Comparison of ENCODE assay signal across 16 cellular contexts in genomic region chr22:47400701-47401591, GRCh38.
A peak's percentile ranks its signal among the peaks of the same experiment; 100 is the strongest.
DNase-seq lines count a peak whose midpoint lies in the region; TF ChIP-seq lines count a peak whose summit lies in the region.
"Had no signal": no experiment of that assay in that cellular context is flagged by ENCODE, and none has a peak within 500 bp of the region (broad histone marks: within the 10 kb centered on the region; RNA-seq: fewer than 3 reads in every experiment).

No MANE protein-coding gene starts in this region.

- no peak overlapping the region for H3K4me2 ChIP-seq in osteoblast (ENCODE audit: insufficient read depth, low read length)

- H3K4me3 ChIP-seq in osteoblast (ENCODE audit: insufficient read depth, low read length), result no peak overlapping the region

- no peak for TF ChIP-seq CTCF in osteoblast (IDR thresholded peaks at IDR 0.05; ENCODE audit: extremely low read depth, low read depth, low read length)

- DNase-seq in activated effector memory CD4-positive, alpha-beta T cell treated with anti-CD3 and anti-CD28 coated beads, Interleukin-2, amount 50 U/mL, for 16 hours, result peak; percentile 55
- no peak for DNase-seq in activated effector memory CD4-positive, alpha-beta T cell treated with Interleukin-2 at 50 U/mL for 16 hours
- DNase-seq in RPMI8226 (peak; percentile 91), osteoblast (ENCODE audit: insufficient read length, low spot score, missing footprints) (peak; percentile 57), anterior cingulate cortex (lab: John Stamatoyannopoulos, UW) (no peak), NCI-H1694 treated with DMSO at 0.1 percent for 48 hours (lab: John Stamatoyannopoulos, UW) (no peak), hypothalamus (lab: John Stamatoyannopoulos, UW) (no peak)
- DNase-seq: 8988T; ACHN; CD8-positive, alpha-beta T cell; DMS153; DMS79 treated with DMSO at 0.1 percent for 48 hours; EL; GOT3; H9 had no signal

- H3K27me3 ChIP-seq in osteoblast (ENCODE audit: insufficient read depth, low read length), result no peaks in the 10 kb centered on the region

- H3K27ac ChIP-seq in osteoblast (ENCODE audit: low read depth, low read length), result no peak overlapping the region
- H3K27ac ChIP-seq: C4-2B had no signal

- no peak overlapping the region for H2AFZ ChIP-seq in osteoblast (ENCODE audit: low read length)

- no peaks in the 10 kb centered on the region for H3K4me1 ChIP-seq in osteoblast (ENCODE audit: insufficient read depth, low read length)

- no peaks in the 10 kb centered on the region for H3K79me2 ChIP-seq in osteoblast (ENCODE audit: insufficient read depth, low read length)

- no peaks in the 10 kb centered on the region for H4K20me1 ChIP-seq in osteoblast (ENCODE audit: insufficient read depth, low read length)

- H3K36me3 ChIP-seq in osteoblast (ENCODE audit: insufficient read depth, low read length), result no peaks in the 10 kb centered on the region

- H3K9me3 ChIP-seq in osteoblast (ENCODE audit: low read depth, low read length), result no peaks in the 10 kb centered on the region

Comparison
In these comparisons a context has a peak if more than half of its experiments do, and no peak if none do; other contexts are left out.
1. DNase-seq: peak in activated effector memory CD4-positive, alpha-beta T cell treated with anti-CD3 and anti-CD28 coated beads, Interleukin-2, amount 50 U/mL, for 16 hours (single experiment), RPMI8226 (single experiment) and osteoblast (single experiment); none in activated effector memory CD4-positive, alpha-beta T cell treated with Interleukin-2 at 50 U/mL for 16 hours (single experiment), anterior cingulate cortex (0 of 58), NCI-H1694 treated with DMSO at 0.1 percent for 48 hours (single experiment) and hypothalamus (0 of 51).